In genomic region chr15:52262364-52262763, GRCh38 we compare ENCODE assay signal across 9 cellular contexts. TPM values are rescaled to one million over a fixed set of nuclear protein-coding genes. Genes with fewer than 3 reads are reported as not detected.
DNase-seq lines count a peak whose midpoint lies in the region; ATAC-seq, FAIRE-seq and TF ChIP-seq lines count a peak whose summit lies in the region.
"Had no signal": no experiment of that assay in that cellular context is flagged by ENCODE, and none has a peak within 500 bp of the region (broad histone marks: within the 10 kb centered on the region; RNA-seq: fewer than 3 reads in every experiment).

No MANE protein-coding gene starts in this region.

- peaks cover 34% of the 10 kb centered on the region for H3K4me1 ChIP-seq in SJSA1 (replicated peaks)
- H3K4me1 ChIP-seq in endothelial cell of umbilical vein (ENCODE audit: control insufficient read depth, extremely low read depth, insufficient read depth, low read length): peaks cover 17% of the 10 kb centered on the region

- FAIRE-seq in endothelial cell of umbilical vein (lab: Jason Lieb, UNC): peak; percentile 50

- no peaks in the 10 kb centered on the region for H3K9me3 Mint-ChIP-seq in osteocyte (ENCODE audit: unreplicated experiment)

- H3K27me3 ChIP-seq in SJSA1 (replicated peaks) (no peaks in the 10 kb centered on the region), endothelial cell of umbilical vein (ENCODE audit: control insufficient read depth in 2 of 2, insufficient read depth in 2 of 2, low read length in 2 of 2) (no peaks in the 10 kb centered on the region)

- peak; percentile 36 for DNase-seq in ELF-1 (ENCODE audit: low read depth, low spot score)
- no peak for DNase-seq in SJSA1 (ENCODE audit: low read depth in 1 of 2, low spot score in 2 of 2)
- peak; percentile 31 for DNase-seq in endothelial cell of umbilical vein (ENCODE audit: low read depth, low spot score)
- no peak for DNase-seq in osteocyte (ENCODE audit: extremely low spot score, unreplicated experiment)
- DNase-seq in NCI-H345 treated with DMSO at 0.1 percent for 48 hours (lab: John Stamatoyannopoulos, UW; ENCODE audit: unreplicated experiment): no peak
- DNase-seq in midbrain (lab: John Stamatoyannopoulos, UW): no peak
- DNase-seq in SHP77 (lab: John Stamatoyannopoulos, UW): no peak
- DNase-seq: NCI-H2029 treated with DMSO at 0.1 percent for 48 hours had no signal

- dilution Hi-C loops in endothelial cell of umbilical vein (cut with MboI; ENCODE audit: extremely low pct_ligation_motif_present, low sequenced_read_pairs): no loop called here

- no peak for ATAC-seq in GM19463 (IDR thresholded peaks at IDR 0.05; ENCODE audit: unreplicated experiment)

- peak overlapping the region; percentile 10 for H2AFZ ChIP-seq in endothelial cell of umbilical vein (ENCODE audit: low read depth, low read length)

- no peaks in the 10 kb centered on the region for H3K9me1 ChIP-seq in endothelial cell of umbilical vein (replicated peaks; ENCODE audit: control insufficient read depth, extremely low read depth, insufficient read depth, low read length)

- CTCF ChIA-PET in endothelial cell of umbilical vein (lab: Charles Lee): interaction anchor here (0.8 to 2.2 kb wide), 13 partner anchors 9 to 473 kb away, joined by 3 to 14 read pairs (median 5); partner anchors contain the start of gene MYO5C

- no peaks in the 10 kb centered on the region for H3K27me3 Mint-ChIP-seq in osteocyte (ENCODE audit: unreplicated experiment)

- H3K27ac ChIP-seq in SJSA1 (peak overlapping the region; percentile 43), endothelial cell of umbilical vein (ENCODE audit: insufficient read depth, low read depth, low read length) (peak overlapping the region; percentile 55)

- peaks cover 24% of the 10 kb centered on the region for H3K4me1 Mint-ChIP-seq in osteocyte (ENCODE audit: unreplicated experiment)

- H3K4me3 ChIP-seq in SJSA1 (no peak overlapping the region), endothelial cell of umbilical vein (replicated peaks in 1 of 3; ENCODE audit: insufficient read depth in 1 of 3, low read depth in 1 of 3, low read length in 3 of 3) (no peak overlapping the region)

- POLR2A ChIA-PET in endothelial cell of umbilical vein (lab: Charles Lee): interaction anchor here (1.0 to 1.4 kb wide), 2 partner anchors 10 to 33 kb away, joined by 6 to 14 read pairs; partner anchors contain the start of gene MYO5C

- TF ChIP-seq CTCF in endothelial cell of umbilical vein (IDR thresholded peaks at IDR 0.05; ENCODE audit: extremely low read depth in 1 of 2, insufficient read depth in 1 of 2, low read depth in 1 of 2, low read length in 2 of 2) (no peak), osteocyte (IDR thresholded peaks at IDR 0.05) (no peak)

- no peak overlapping the region for H3K4me3 Mint-ChIP-seq in osteocyte (ENCODE audit: unreplicated experiment)

- peak overlapping the region; percentile 12 for H3K4me2 ChIP-seq in endothelial cell of umbilical vein (ENCODE audit: insufficient read depth, low read length)

- peak overlapping the region; percentile 85 for H3K27ac Mint-ChIP-seq in osteocyte (ENCODE audit: unreplicated experiment)

- H3K79me2 ChIP-seq in endothelial cell of umbilical vein (ENCODE audit: control insufficient read depth, insufficient read depth, low read length): no peaks in the 10 kb centered on the region

- peak overlapping the region; percentile 5 for H3K9ac ChIP-seq in endothelial cell of umbilical vein (replicated peaks; ENCODE audit: extremely low read depth, insufficient read depth, low read length)

- H3K9me3 ChIP-seq in SJSA1 (replicated peaks) (no peaks in the 10 kb centered on the region), endothelial cell of umbilical vein (replicated peaks; ENCODE audit: control insufficient read depth, insufficient read depth, low read length) (no peaks in the 10 kb centered on the region)

- TSS peak; percentile 97 for BruUV-seq in endothelial cell of umbilical vein (replicated peaks; lab: Mats Ljungman, UMichigan)

- H3K36me3 ChIP-seq in SJSA1 (no peaks in the 10 kb centered on the region), endothelial cell of umbilical vein (ENCODE audit: control insufficient read depth in 2 of 2, extremely low read depth in 1 of 2, insufficient read depth in 2 of 2, low read length in 2 of 2) (no peaks in the 10 kb centered on the region)

- no peaks in the 10 kb centered on the region for H4K20me1 ChIP-seq in endothelial cell of umbilical vein (replicated peaks; ENCODE audit: control insufficient read depth, extremely low read depth, insufficient read depth, low read length)

- intact Hi-C loops in endothelial cell of umbilical vein (cut with micrococcal nuclease): loop anchor here (1.0 kb wide), 1 partner anchor 33 kb away; the partner anchor contains the start of gene MYO5C

- TF ChIP-seq POLR2A in endothelial cell of umbilical vein (IDR thresholded peaks at IDR 0.05; ENCODE audit: low read depth, low read length): no peak

- no peaks in the 10 kb centered on the region for H3K36me3 Mint-ChIP-seq in osteocyte (ENCODE audit: unreplicated experiment)

TF ChIP-seq in endothelial cell of umbilical vein, 7 proteins besides CTCF, POLR2A, EP300 and RAD21:
- TF ChIP-seq MAX (IDR thresholded peaks at IDR 0.05; ENCODE audit: insufficient read depth, insufficient read length): no peak

RNA-seq across cellular contexts. Expression of gene MYO5C, which starts 33.2 kb away (rescaled TPM):
- 0.16 and 0.47 TPM in 2 replicates for total RNA-seq in SJSA1 (2014; rRNA removed; shearing (Covaris generic))
- 18.4 and 19.4 TPM in 2 replicates for total RNA-seq in endothelial cell of umbilical vein
- polyA plus RNA-seq in endothelial cell of umbilical vein: 4.2 and 7.5 TPM in 2 replicates
- 4.1 and 5.1 TPM in 2 replicates for polyA plus RNA-seq in endothelial cell of umbilical vein (2011; cell fraction: cytosol; rRNA removed)
- 20.3 and 23.1 TPM in 2 replicates for polyA plus RNA-seq in endothelial cell of umbilical vein (2011; cell fraction: nucleus; rRNA removed)
- 3.4 TPM in 2 replicates for polyA plus RNA-seq in endothelial cell of umbilical vein (2012)
- 37.4 and 39.6 TPM in 2 replicates for polyA minus RNA-seq in endothelial cell of umbilical vein
- polyA minus RNA-seq in endothelial cell of umbilical vein (2011; cell fraction: cytosol; rRNA and poly(A)+ RNA removed): 4.5 TPM
- 27.8 and 34.3 TPM in 2 replicates for polyA minus RNA-seq in endothelial cell of umbilical vein (2011; cell fraction: nucleus; rRNA and poly(A)+ RNA removed)
- 2.7 and 4.0 TPM in 2 replicates for total RNA-seq in osteocyte

Comparison
In these comparisons a context has a peak if more than half of its experiments do, and no peak if none do; other contexts are left out.
1. DNase-seq: peak in ELF-1 (single experiment) and endothelial cell of umbilical vein (single experiment); none in SJSA1 (0 of 2), osteocyte (single experiment), NCI-H345 treated with DMSO at 0.1 percent for 48 hours (single experiment), midbrain (single experiment) and SHP77 (0 of 2).